9 cellular contexts compared by ENCODE assay signal in genomic region chr7:24227603-24228359, GRCh38. TPM values are rescaled to one million over a fixed set of nuclear protein-coding genes. Genes with fewer than 3 reads are reported as not detected.
DNase-seq lines count a peak whose midpoint lies in the region; ATAC-seq and TF ChIP-seq lines count a peak whose summit lies in the region.
"Had no signal": no experiment of that assay in that cellular context is flagged by ENCODE, and none has a peak within 500 bp of the region (broad histone marks: within the 10 kb centered on the region; RNA-seq: fewer than 3 reads in every experiment).

No MANE protein-coding gene starts in this region.

- no peaks in the 10 kb centered on the region for H3K27me3 ChIP-seq in transverse colon

- 69 to 87% methylated on average over 1 to 8 of the region's 8 CpGs for WGBS in transverse colon (ENCODE audit: low coverage in 1 of 2), 2 donors

- H3K27ac ChIP-seq in transverse colon = no peak overlapping the region
- H3K27ac ChIP-seq: KMS-11 had no signal

- H3K4me1 Mint-ChIP-seq in natural killer cell = peaks cover 18 to 19% of the 10 kb centered on the region in 2 donors

- no peaks in the 10 kb centered on the region for H3K9me3 Mint-ChIP-seq in natural killer cell

- no peak overlapping the region for H3K4me3 ChIP-seq in transverse colon

- intact Hi-C loops in natural killer cell (cut with micrococcal nuclease) (no loop called here), transverse colon (cut with DNase I; ENCODE audit: low total_unique reads) (no loop called here)

- TF ChIP-seq EP300 in transverse colon (IDR thresholded peaks at IDR 0.05; ENCODE audit: low read depth) = no peak

- no peaks in the 10 kb centered on the region for H3K36me3 Mint-ChIP-seq in natural killer cell

- H3K9me3 ChIP-seq in transverse colon = no peaks in the 10 kb centered on the region

- no peaks in the 10 kb centered on the region for H3K4me1 ChIP-seq in transverse colon

- peak overlapping the region; percentile 8 for H3K4me3 Mint-ChIP-seq in natural killer cell

- ATAC-seq in GM18909 (IDR thresholded peaks at IDR 0.05; ENCODE audit: poor library complexity, unreplicated experiment) (peak; percentile 93), HG02852 (IDR thresholded peaks at IDR 0.05; ENCODE audit: unreplicated experiment) (peak; percentile 88), natural killer cell (peak; percentile 36 to 66 (median 46))

- TF ChIP-seq POLR2A in transverse colon (IDR thresholded peaks at IDR 0.05) = no peak

- H3K27ac Mint-ChIP-seq in natural killer cell = no peak overlapping the region

- H3K27me3 Mint-ChIP-seq in natural killer cell (ENCODE audit: low read depth in 2 of 2) = peaks cover 12 to 16% of the 10 kb centered on the region in 2 donors

- DNase-seq in SK-N-DZ (ENCODE audit: low spot score) (peak; percentile 58), natural killer cell (no peak), iPS-NIHi7 (ENCODE audit: extremely low spot score) (no peak), NCI-H748 (lab: John Stamatoyannopoulos, UW; ENCODE audit: unreplicated experiment) (no peak), transverse colon (no peak)
- DNase-seq in effector CD4-positive, alpha-beta T cell = no peak

- H3K36me3 ChIP-seq in transverse colon = no peaks in the 10 kb centered on the region

- in situ Hi-C loops in transverse colon (cut with MboI; ENCODE audit: low pct_ligation_motif_present in 1 of 4, low pct_unique_long_range_greater_than_20kb in 1 of 4, low sequenced_read_pairs in 3 of 4) = no loop called here

- no peak for TF ChIP-seq CTCF in natural killer cell (IDR thresholded peaks at IDR 0.05)
- TF ChIP-seq CTCF in transverse colon (IDR thresholded peaks at IDR 0.05) = no peak

RNA-seq across cellular contexts. Expression of gene NPY, which starts 56.2 kb away (rescaled TPM):
- 650 and 787 TPM in 2 replicates for polyA plus RNA-seq in SK-N-DZ (2014; cell fraction: cytosol; rRNA removed)
- polyA plus RNA-seq in SK-N-DZ (2014; cell fraction: nucleus; rRNA removed) = 500 and 522 TPM in 2 replicates
- total RNA-seq in natural killer cell (not detected), transverse colon (not detected)
